ENCODE assay signal across 18 cellular contexts in genomic region chr5:125848746-125849145, GRCh38.
DNase-seq lines count a peak whose midpoint lies in the region; ATAC-seq and TF ChIP-seq lines count a peak whose summit lies in the region.
"Had no signal": no experiment of that assay in that cellular context is flagged by ENCODE, and none has a peak within 500 bp of the region (broad histone marks: within the 10 kb centered on the region; RNA-seq: fewer than 3 reads in every experiment).

No MANE protein-coding gene starts in this region.

- no peaks in the 10 kb centered on the region for H3K79me1 ChIP-seq in neuronal stem cell (ENCODE audit: low read depth, low read length)

- in situ Hi-C loops in mammary epithelial cell (cut with MboI; ENCODE audit: low sequenced_read_pairs in 2 of 2), result no loop called here

- no TSS peak for BruUV-seq in mammary epithelial cell (replicated peaks; lab: Mats Ljungman, UMichigan)

- no peak overlapping the region for H4K91ac ChIP-seq in neuronal stem cell (ENCODE audit: low read depth, low read length, poor library complexity)

- no peak overlapping the region for H3K4me2 ChIP-seq in mammary epithelial cell (ENCODE audit: insufficient read depth, low read depth, low read length)
- H3K4me2 ChIP-seq in neuronal stem cell (ENCODE audit: insufficient read depth, low read length, poor library complexity, severe bottlenecking), result no peak overlapping the region

- DNase-seq in M059J (ENCODE audit: low read depth) (peak; percentile 79), mammary epithelial cell (peak; percentile 28), foreskin keratinocyte (peak; percentile 32 to 68), neuronal stem cell (ENCODE audit: low spot score) (no peak), WTC11 (ENCODE audit: low spot score) (no peak), NCI-H526 treated with DMSO at 0.1 percent for 48 hours (lab: John Stamatoyannopoulos, UW) (no peak)
- no peak for DNase-seq in activated CD4-positive, alpha-beta T cell treated with anti-CD3 and anti-CD28 coated beads, Interleukin-2, amount 10 ng/mL, durations not matched to agents 7 days and 5 days
- no peak for DNase-seq in activated CD4-positive, alpha-beta T cell treated with anti-CD3 and anti-CD28 coated beads, Interleukin-2, amount 10 ng/mL, durations not matched to agents 24 days and 14 days
- DNase-seq: Caco-2; CD4-positive, CD25-positive, alpha-beta regulatory T cell; DND-41; GOT3; IMR-90; NCI-H187; NCI-H2107 had no signal

- TF ChIP-seq CTCF in mammary epithelial cell (conservative IDR thresholded peaks at IDR 0.05 in 1 of 2, IDR thresholded peaks at IDR 0.05 in 1 of 2; ENCODE audit: extremely low read depth in 1 of 2, insufficient read depth in 1 of 2, low read depth in 1 of 2, low read length in 2 of 2), result no peak
- TF ChIP-seq CTCF in foreskin keratinocyte (conservative IDR thresholded peaks at IDR 0.05), result no peak
- no peak for TF ChIP-seq CTCF in WTC11 (IDR thresholded peaks at IDR 0.05)

- H3K36me3 Mint-ChIP-seq in WTC11, result peaks cover 13% of the 10 kb centered on the region
- no peaks in the 10 kb centered on the region for H3K36me3 Mint-ChIP-seq in activated CD4-positive, alpha-beta T cell treated with anti-CD3 and anti-CD28 coated beads, Interleukin-2, amount 10 ng/mL, durations not matched to agents 7 days and 5 days (ENCODE audit: low read depth)
- H3K36me3 Mint-ChIP-seq in activated CD4-positive, alpha-beta T cell treated with anti-CD3 and anti-CD28 coated beads, Interleukin-2, amount 10 ng/mL, durations not matched to agents 24 days and 14 days (ENCODE audit: low read depth), result no peaks in the 10 kb centered on the region
- H3K36me3 Mint-ChIP-seq: CD4-positive, CD25-positive, alpha-beta regulatory T cell had no signal

- no peaks in the 10 kb centered on the region for H4K20me1 ChIP-seq in mammary epithelial cell (ENCODE audit: insufficient read depth, low read length)

- no peak overlapping the region for H2AK5ac ChIP-seq in neuronal stem cell (ENCODE audit: low read depth, low read length)

- intact Hi-C loops in mammary epithelial cell (cut with micrococcal nuclease), result no loop called here
- intact Hi-C loops in activated CD4-positive, alpha-beta T cell treated with anti-CD3 and anti-CD28 coated beads, Interleukin-2, amount 10 ng/mL, durations not matched to agents 24 days and 14 days (cut with micrococcal nuclease), result no loop called here

- H3K36me3 ChIP-seq in mammary epithelial cell (ENCODE audit: insufficient read depth, low read length) (no peaks in the 10 kb centered on the region), neuronal stem cell (replicated peaks in 1 of 2; ENCODE audit: control insufficient read depth in 2 of 2, insufficient read depth in 2 of 2, low read length in 2 of 2) (no peaks in the 10 kb centered on the region)
- H3K36me3 ChIP-seq: SJSA1 had no signal

- CTCF ChIA-PET in mammary epithelial cell (lab: Charles Lee; ENCODE audit: low non-redundant PET) (no interaction called here), WTC11 (lab: Charles Lee) (interaction anchor here (1.4 kb wide), 1 partner anchor 13 kb away, joined by 3 read pairs; no protein-coding TSS in a partner anchor)
- CTCF ChIA-PET in activated CD4-positive, alpha-beta T cell treated with anti-CD3 and anti-CD28 coated beads, Interleukin-2, amount 10 ng/mL, durations not matched to agents 7 days and 5 days (lab: Charles Lee), result no interaction called here

- H2BK12ac ChIP-seq in neuronal stem cell (ENCODE audit: low read length), result no peak overlapping the region

- H3K4me1 ChIP-seq in mammary epithelial cell (ENCODE audit: insufficient read depth, low read length), result no peaks in the 10 kb centered on the region
- no peaks in the 10 kb centered on the region for H3K4me1 ChIP-seq in foreskin keratinocyte
- no peaks in the 10 kb centered on the region for H3K4me1 ChIP-seq in neuronal stem cell (ENCODE audit: control insufficient read depth in 2 of 2, insufficient read depth in 1 of 2, low read depth in 1 of 2, low read length in 2 of 2)
- H3K4me1 ChIP-seq: Caco-2, SJSA1 had no signal

- no peaks in the 10 kb centered on the region for H3K79me2 ChIP-seq in mammary epithelial cell (ENCODE audit: insufficient read depth, low read length)

- H3K18ac ChIP-seq in neuronal stem cell (ENCODE audit: low read length), result no peak overlapping the region

- POLR2A ChIA-PET in WTC11 (lab: Charles Lee), result interaction anchor here (0.6 kb wide), 1 partner anchor 266 kb away, joined by 3 read pairs; no protein-coding TSS in a partner anchor
- POLR2A ChIA-PET in activated CD4-positive, alpha-beta T cell treated with anti-CD3 and anti-CD28 coated beads, Interleukin-2, amount 10 ng/mL, durations not matched to agents 7 days and 5 days (lab: Charles Lee), result no interaction called here

- H3K4me3 ChIP-seq in mammary epithelial cell (replicated peaks in 1 of 3; ENCODE audit: insufficient read depth in 1 of 3, low read depth in 2 of 3, low read length in 3 of 3) (no peak overlapping the region), neuronal stem cell (ENCODE audit: low read length in 2 of 2) (no peak overlapping the region)
- H3K4me3 ChIP-seq: SJSA1 had no signal

- WGBS in mammary epithelial cell (ENCODE audit: low coverage, missing lambda C conversion rate), result 31% methylated on average over 2 of the region's 2 CpGs
- no CpG with 5 or more reads among the region's 2 CpGs for WGBS in neuronal stem cell (ENCODE audit: extremely low coverage in 2 of 2, insufficient read length in 2 of 2, insufficient replicate concordance in 1 of 2), 2 donors

- no peak overlapping the region for H3K4ac ChIP-seq in neuronal stem cell (ENCODE audit: low read length)

- H2BK15ac ChIP-seq in neuronal stem cell (ENCODE audit: low read length), result no peak overlapping the region

- no peak overlapping the region for H4K8ac ChIP-seq in neuronal stem cell (ENCODE audit: low read depth, low read length)

- H3K4me3 Mint-ChIP-seq in WTC11, result no peak overlapping the region
- no peak overlapping the region for H3K4me3 Mint-ChIP-seq in activated CD4-positive, alpha-beta T cell treated with anti-CD3 and anti-CD28 coated beads, Interleukin-2, amount 10 ng/mL, durations not matched to agents 7 days and 5 days
- no peak overlapping the region for H3K4me3 Mint-ChIP-seq in activated CD4-positive, alpha-beta T cell treated with anti-CD3 and anti-CD28 coated beads, Interleukin-2, amount 10 ng/mL, durations not matched to agents 24 days and 14 days
- H3K4me3 Mint-ChIP-seq: CD4-positive, CD25-positive, alpha-beta regulatory T cell had no signal

- H3K27ac ChIP-seq in mammary epithelial cell (ENCODE audit: insufficient read depth, low read depth, low read length), result no peak overlapping the region
- H3K27ac ChIP-seq in foreskin keratinocyte, result no peak overlapping the region
- H3K27ac ChIP-seq in neuronal stem cell (replicated peaks; ENCODE audit: low read length), result no peak overlapping the region
- H3K27ac ChIP-seq: SJSA1 had no signal

- no peaks in the 10 kb centered on the region for H3K9me3 ChIP-seq in mammary epithelial cell (replicated peaks; ENCODE audit: insufficient read depth, low read length)
- no peaks in the 10 kb centered on the region for H3K9me3 ChIP-seq in neuronal stem cell (replicated peaks in 1 of 2; ENCODE audit: control insufficient read depth in 2 of 2, insufficient read depth in 1 of 2, low read depth in 1 of 2, low read length in 2 of 2)
- H3K9me3 ChIP-seq: Caco-2 had no signal

- no peaks in the 10 kb centered on the region; the same call in 1 of the 2 replicates for H3K27me3 Mint-ChIP-seq in WTC11 (ENCODE audit: low read depth)
- H3K27me3 Mint-ChIP-seq in activated CD4-positive, alpha-beta T cell treated with anti-CD3 and anti-CD28 coated beads, Interleukin-2, amount 10 ng/mL, durations not matched to agents 7 days and 5 days, result no peaks in the 10 kb centered on the region
- no peaks in the 10 kb centered on the region for H3K27me3 Mint-ChIP-seq in activated CD4-positive, alpha-beta T cell treated with anti-CD3 and anti-CD28 coated beads, Interleukin-2, amount 10 ng/mL, durations not matched to agents 24 days and 14 days
- H3K27me3 Mint-ChIP-seq: CD4-positive, CD25-positive, alpha-beta regulatory T cell had no signal

- no peak overlapping the region for H3K14ac ChIP-seq in neuronal stem cell (ENCODE audit: low read length)

- no peak overlapping the region for H2BK5ac ChIP-seq in neuronal stem cell (ENCODE audit: low read length)

- H3K4me1 Mint-ChIP-seq in WTC11, result peaks cover 23% of the 10 kb centered on the region
- no peaks in the 10 kb centered on the region for H3K4me1 Mint-ChIP-seq in activated CD4-positive, alpha-beta T cell treated with anti-CD3 and anti-CD28 coated beads, Interleukin-2, amount 10 ng/mL, durations not matched to agents 7 days and 5 days
- no peaks in the 10 kb centered on the region for H3K4me1 Mint-ChIP-seq in activated CD4-positive, alpha-beta T cell treated with anti-CD3 and anti-CD28 coated beads, Interleukin-2, amount 10 ng/mL, durations not matched to agents 24 days and 14 days
- H3K4me1 Mint-ChIP-seq: CD4-positive, CD25-positive, alpha-beta regulatory T cell had no signal

- no peak for ATAC-seq in foreskin keratinocyte
- no peak for ATAC-seq in WTC11
- ATAC-seq: Panc1, Right ventricle myocardium inferior had no signal

- no peak overlapping the region for H3K23ac ChIP-seq in neuronal stem cell (ENCODE audit: low read depth, low read length, poor library complexity)

- H3K9ac ChIP-seq in mammary epithelial cell (ENCODE audit: insufficient read depth, low read length) (no peak overlapping the region), neuronal stem cell (ENCODE audit: low read depth, low read length, poor library complexity) (no peak overlapping the region)

- H3K27ac Mint-ChIP-seq in WTC11, result no peak overlapping the region
- no peak overlapping the region for H3K27ac Mint-ChIP-seq in activated CD4-positive, alpha-beta T cell treated with anti-CD3 and anti-CD28 coated beads, Interleukin-2, amount 10 ng/mL, durations not matched to agents 7 days and 5 days
- no peak overlapping the region for H3K27ac Mint-ChIP-seq in activated CD4-positive, alpha-beta T cell treated with anti-CD3 and anti-CD28 coated beads, Interleukin-2, amount 10 ng/mL, durations not matched to agents 24 days and 14 days
- H3K27ac Mint-ChIP-seq: CD4-positive, CD25-positive, alpha-beta regulatory T cell had no signal

- no peak overlapping the region for H2BK120ac ChIP-seq in neuronal stem cell (ENCODE audit: low read depth, low read length)

- H3K9me3 Mint-ChIP-seq in WTC11, result peaks cover 25% of the 10 kb centered on the region
- peaks cover under 1% of the 10 kb centered on the region for H3K9me3 Mint-ChIP-seq in activated CD4-positive, alpha-beta T cell treated with anti-CD3 and anti-CD28 coated beads, Interleukin-2, amount 10 ng/mL, durations not matched to agents 7 days and 5 days
- H3K9me3 Mint-ChIP-seq in activated CD4-positive, alpha-beta T cell treated with anti-CD3 and anti-CD28 coated beads, Interleukin-2, amount 10 ng/mL, durations not matched to agents 24 days and 14 days, result peaks cover 7% of the 10 kb centered on the region

- H2AFZ ChIP-seq in mammary epithelial cell (ENCODE audit: low read depth, low read length), result peak overlapping the region; percentile 46
- H2AFZ ChIP-seq in neuronal stem cell (ENCODE audit: low read length), result peak overlapping the region; percentile 55

- H3K27me3 ChIP-seq in mammary epithelial cell (ENCODE audit: insufficient read depth, low read length), result no peaks in the 10 kb centered on the region
- no peaks in the 10 kb centered on the region for H3K27me3 ChIP-seq in foreskin keratinocyte
- no peaks in the 10 kb centered on the region for H3K27me3 ChIP-seq in neuronal stem cell (ENCODE audit: control insufficient read depth in 3 of 3, insufficient read depth in 3 of 3, low read depth in 1 of 3, low read length in 3 of 3)
- H3K27me3 ChIP-seq: SJSA1 had no signal

- dilution Hi-C loops in mammary epithelial cell (cut with HindIII; ENCODE audit: low sequenced_read_pairs), result no loop called here

Comparison
In these comparisons a context has a peak if more than half of its experiments do, and no peak if none do; other contexts are left out.
1. DNase-seq: peak in M059J (single experiment), mammary epithelial cell (single experiment) and foreskin keratinocyte (2 of 2); none in neuronal stem cell (single experiment), WTC11 (single experiment), activated CD4-positive, alpha-beta T cell treated with anti-CD3 and anti-CD28 coated beads, Interleukin-2, amount 10 ng/mL, durations not matched to agents 7 days and 5 days (single experiment), NCI-H526 treated with DMSO at 0.1 percent for 48 hours (single experiment) and activated CD4-positive, alpha-beta T cell treated with anti-CD3 and anti-CD28 coated beads, Interleukin-2, amount 10 ng/mL, durations not matched to agents 24 days and 14 days (single experiment).